Comparison of ENCODE assay signal across 22 cellular contexts in the genomic region with DNA sequence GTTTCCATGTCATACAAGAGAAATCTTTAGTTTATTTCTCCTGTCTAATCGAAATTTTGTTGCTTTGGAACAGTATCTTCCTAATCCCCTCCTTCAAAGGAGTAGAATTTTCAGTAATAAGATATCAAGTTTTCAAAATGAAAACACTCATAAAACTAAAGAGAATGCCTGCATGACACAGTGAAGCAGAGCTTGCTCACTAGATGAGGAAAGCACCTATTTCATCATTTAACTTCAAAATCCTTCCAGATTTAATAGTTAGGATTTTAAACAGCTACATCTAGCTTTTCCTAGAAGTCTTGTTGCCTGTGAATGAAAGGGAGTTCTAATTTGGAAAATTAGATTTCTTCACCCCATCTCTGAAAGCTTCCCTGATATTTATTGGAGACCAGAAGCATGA.
"Had no signal": no experiment of that assay in that cellular context is flagged by ENCODE, and none has a peak within 500 bp of the region (broad histone marks: within the 10 kb centered on the region; RNA-seq: fewer than 3 reads in every experiment).

No MANE protein-coding gene starts in this region.

- H3K27me3 ChIP-seq: ovary, testis, uterus had no signal

- H3K9me3 ChIP-seq: lower lobe of right lung, ovary, prostate gland, testis, uterus had no signal

- H3K4me1 ChIP-seq: lower lobe of right lung, prostate gland, testis, uterus had no signal

- H3K4me1 Mint-ChIP-seq: activated naive CD8-positive, alpha-beta T cell treated with anti-CD3 and anti-CD28 coated beads for 36 hours; naive thymus-derived CD8-positive, alpha-beta T cell; stimulated activated memory B cell treated with anti-CD40 and anti-IgM and Interleukin-4, amounts not matched to agents 10 μg/mL and 1 μg/mL and 100 μg/mL, for 72 hours had no signal

- H3K9me3 Mint-ChIP-seq: activated naive CD8-positive, alpha-beta T cell treated with anti-CD3 and anti-CD28 coated beads for 36 hours; activated T-cell treated with anti-CD3 and anti-CD28 coated beads, Interleukin-2, amount 50 U/mL, for 4 hours; activated T-helper 2 cell treated with anti-CD3 and anti-CD28 coated beads, Interferon-gamma antibody, Interleukin-2, Interleukin-4, amounts not matched to agents 10 μg/mL and 5 μg/mL and 100 μg/mL, durations not matched to agents 14 hours and 24 hours and 36 hours; naive thymus-derived CD8-positive, alpha-beta T cell; stimulated activated memory B cell treated with anti-CD40 and anti-IgM and Interleukin-4, amounts not matched to agents 10 μg/mL and 1 μg/mL and 100 μg/mL, for 72 hours; T-helper 1 cell treated with Interleukin-12 subunit alpha and Interleukin-12 subunit beta and Interleukin-4 antibody, amounts not matched to agents 30 μg/mL and 1 μg/mL, for 36 hours had no signal

- H3K36me3 ChIP-seq: lower lobe of right lung, ovary, prostate gland, uterus had no signal

- H3K27ac ChIP-seq: lower lobe of right lung, ovary, prostate gland, testis, uterus had no signal

- H3K4me3 ChIP-seq: lower lobe of right lung, ovary, prostate gland, testis, uterus had no signal

- H3K4me3 Mint-ChIP-seq: activated naive CD8-positive, alpha-beta T cell treated with anti-CD3 and anti-CD28 coated beads for 36 hours; activated T-cell treated with anti-CD3 and anti-CD28 coated beads, Interleukin-2, amount 50 U/mL, for 4 hours; naive thymus-derived CD8-positive, alpha-beta T cell; stimulated activated memory B cell treated with anti-CD40 and anti-IgM and Interleukin-4, amounts not matched to agents 10 μg/mL and 1 μg/mL and 100 μg/mL, for 72 hours; T-helper 1 cell treated with Interleukin-12 subunit alpha and Interleukin-12 subunit beta and Interleukin-4 antibody, amounts not matched to agents 30 μg/mL and 1 μg/mL, for 36 hours; WTC11 had no signal

- H3K27ac Mint-ChIP-seq: activated naive CD8-positive, alpha-beta T cell treated with anti-CD3 and anti-CD28 coated beads for 36 hours; activated T-helper 2 cell treated with anti-CD3 and anti-CD28 coated beads, Interferon-gamma antibody, Interleukin-2, Interleukin-4, amounts not matched to agents 10 μg/mL and 5 μg/mL and 100 μg/mL, durations not matched to agents 14 hours and 24 hours and 36 hours; naive thymus-derived CD8-positive, alpha-beta T cell; stimulated activated memory B cell treated with anti-CD40 and anti-IgM and Interleukin-4, amounts not matched to agents 10 μg/mL and 1 μg/mL and 100 μg/mL, for 72 hours; T-helper 1 cell treated with Interleukin-12 subunit alpha and Interleukin-12 subunit beta and Interleukin-4 antibody, amounts not matched to agents 30 μg/mL and 1 μg/mL, for 36 hours; WTC11 had no signal

- H3K36me3 Mint-ChIP-seq: activated naive CD8-positive, alpha-beta T cell treated with anti-CD3 and anti-CD28 coated beads for 36 hours; naive thymus-derived CD8-positive, alpha-beta T cell; stimulated activated memory B cell treated with anti-CD40 and anti-IgM and Interleukin-4, amounts not matched to agents 10 μg/mL and 1 μg/mL and 100 μg/mL, for 72 hours; WTC11 had no signal

- ATAC-seq: activated T-cell treated with anti-CD3 and anti-CD28 coated beads, Interleukin-2, amount 50 U/mL, for 4 hours; lower lobe of right lung; naive thymus-derived CD8-positive, alpha-beta T cell; WTC11 had no signal

- DNase-seq: activated CD4-positive, alpha-beta T cell treated with anti-CD3 and anti-CD28 coated beads, Interleukin-2, amount 50 U/mL, for 4 hours; activated CD8-positive, alpha-beta memory T cell treated with anti-CD3 and anti-CD28 coated beads for 24 hours; activated CD8-positive, alpha-beta memory T cell treated with anti-CD3 and anti-CD28 coated beads, Interleukin-2, amount 50 U/mL, for 4 hours; activated naive CD4-positive, alpha-beta T cell; activated naive CD8-positive, alpha-beta T cell treated with anti-CD3 and anti-CD28 coated beads for 36 hours; activated T-cell treated with anti-CD3 and anti-CD28 coated beads, Interleukin-2, amount 50 U/mL, for 4 hours; amygdala; cerebellar nuclear complex; cortex of kidney; kidney; lower lobe of right lung; naive thymus-derived CD8-positive, alpha-beta T cell; ovary; stimulated activated CD4-positive, alpha-beta T cell treated with anti-CD3 and anti-CD28 coated beads, Interleukin-2, amount 100 ng/mL, for 24 hours; T1000; testis; uterus had no signal
